In genomic region chr11:44146931-44147330, GRCh38 we compare ENCODE assay signal across 4 cellular contexts.
"Had no signal": no experiment of that assay in that cellular context is flagged by ENCODE, and none has a peak within 500 bp of the region (broad histone marks: within the 10 kb centered on the region; RNA-seq: fewer than 3 reads in every experiment).

No MANE protein-coding gene starts in this region.

- ATAC-seq: GM23338 had no signal

- DNase-seq: H9, HCEC 1CT, IMR-90 had no signal

- H3K4me3 ChIP-seq: GM23338 had no signal
